Comparison of ENCODE assay signal across 13 cellular contexts in the genomic region with DNA sequence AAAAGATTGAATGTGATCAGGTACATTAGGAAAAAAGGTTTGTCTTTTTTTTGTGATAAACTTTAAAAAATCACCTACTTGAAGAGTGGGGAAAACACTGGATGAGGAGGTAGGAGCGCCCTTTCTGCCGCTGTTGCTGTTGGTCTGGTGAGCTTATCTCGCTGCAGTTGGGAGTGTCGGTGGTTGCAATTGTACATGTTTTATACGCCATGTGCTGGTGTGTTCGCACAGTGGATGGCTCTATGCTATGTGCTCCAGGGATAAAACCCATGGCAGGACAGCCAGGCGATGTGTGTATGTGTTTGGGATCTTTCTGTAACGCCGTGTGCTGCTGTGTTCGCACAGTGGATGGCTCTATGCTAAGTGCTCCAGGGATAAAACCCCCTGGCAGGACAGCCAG. TPM values are rescaled to one million over a fixed set of nuclear protein-coding genes. Genes with fewer than 3 reads are reported as not detected.
DNase-seq lines count a peak whose midpoint lies in the region; ATAC-seq and TF ChIP-seq lines count a peak whose summit lies in the region.
"Had no signal": no experiment of that assay in that cellular context is flagged by ENCODE, and none has a peak within 500 bp of the region (broad histone marks: within the 10 kb centered on the region; RNA-seq: fewer than 3 reads in every experiment).

No MANE protein-coding gene starts in this region.

- ATAC-seq in activated CD8-positive, alpha-beta memory T cell treated with anti-CD3 and anti-CD28 coated beads, Interleukin-2, amount 10 ng/mL, durations not matched to agents 7 days and 5 days: no peak
- ATAC-seq in GM21390 (IDR thresholded peaks at IDR 0.05; ENCODE audit: unreplicated experiment): no peak

- H3K27ac ChIP-seq in transverse colon (no peak overlapping the region), SK-N-SH (ENCODE audit: low read depth in 2 of 2, low read length in 1 of 2) (no peak overlapping the region)

- POLR2A ChIA-PET in SK-N-SH (lab: Yijun Ruan, JAX): no interaction called here

- peaks cover 7% of the 10 kb centered on the region for H3K4me1 Mint-ChIP-seq in neural crest cell
- H3K4me1 Mint-ChIP-seq in activated CD8-positive, alpha-beta memory T cell treated with anti-CD3 and anti-CD28 coated beads, Interleukin-2, amount 10 ng/mL, durations not matched to agents 7 days and 5 days: peaks cover 7% of the 10 kb centered on the region

- H2AFZ ChIP-seq in SK-N-SH (ENCODE audit: low read depth): no peak overlapping the region

- peak overlapping the region; percentile 47 for H3K4me3 Mint-ChIP-seq in neural crest cell
- H3K4me3 Mint-ChIP-seq in activated CD8-positive, alpha-beta memory T cell treated with anti-CD3 and anti-CD28 coated beads, Interleukin-2, amount 10 ng/mL, durations not matched to agents 7 days and 5 days: no peak overlapping the region
- H3K4me3 Mint-ChIP-seq: activated CD4-positive, alpha-beta T cell treated with anti-CD3 and anti-CD28 coated beads, Interleukin-2, amount 10 ng/mL, durations not matched to agents 7 days and 5 days had no signal

- intact Hi-C loops in transverse colon (cut with DNase I; ENCODE audit: low total_unique reads): loop anchor here (5.0 kb wide), 1 partner anchor 82 kb away; no protein-coding TSS in a partner anchor

- in situ Hi-C loops in transverse colon (cut with MboI; ENCODE audit: low pct_ligation_motif_present in 1 of 4, low pct_unique_long_range_greater_than_20kb in 1 of 4, low sequenced_read_pairs in 3 of 4): no loop called here

- H3K36me3 Mint-ChIP-seq in neural crest cell (ENCODE audit: low read depth): no peaks in the 10 kb centered on the region
- H3K36me3 Mint-ChIP-seq in activated CD8-positive, alpha-beta memory T cell treated with anti-CD3 and anti-CD28 coated beads, Interleukin-2, amount 10 ng/mL, durations not matched to agents 7 days and 5 days: no peaks in the 10 kb centered on the region

- TF ChIP-seq POLR2A in transverse colon (IDR thresholded peaks at IDR 0.05): no peak

- TF ChIP-seq RAD21 in SK-N-SH (IDR thresholded peaks at IDR 0.05; ENCODE audit: low read length): no peak

- no peaks in the 10 kb centered on the region for H4K20me1 ChIP-seq in SK-N-SH (ENCODE audit: insufficient read depth)

- H3K27me3 Mint-ChIP-seq in neural crest cell (ENCODE audit: low read depth): peaks cover 78% of the 10 kb centered on the region
- peaks cover 66% of the 10 kb centered on the region for H3K27me3 Mint-ChIP-seq in activated CD8-positive, alpha-beta memory T cell treated with anti-CD3 and anti-CD28 coated beads, Interleukin-2, amount 10 ng/mL, durations not matched to agents 7 days and 5 days

- WGBS in transverse colon (ENCODE audit: low coverage in 1 of 2), 2 donors: 72% methylated on average over 5 to 10 of the region's 10 CpGs
- 3% methylated on average over 5 of the region's 10 CpGs for WGBS in SK-N-SH (ENCODE audit: low lambda C conversion rate)

- H3K4me3 ChIP-seq in adipocyte (ENCODE audit: low read length) (peak overlapping the region; percentile 87), fibroblast of villous mesenchyme (ENCODE audit: low read depth, low read length) (peak overlapping the region; percentile 71), transverse colon (peak overlapping the region in 1 of 4 donors; percentile 66), SK-N-SH (ENCODE audit: low read depth in 2 of 2, low read length in 1 of 2) (no peak overlapping the region)

- no peaks in the 10 kb centered on the region for H3K36me3 ChIP-seq in adipocyte (ENCODE audit: control insufficient read depth, insufficient read depth, low read length, severe bottlenecking)
- no peaks in the 10 kb centered on the region for H3K36me3 ChIP-seq in transverse colon
- no peaks in the 10 kb centered on the region for H3K36me3 ChIP-seq in SK-N-SH (replicated peaks in 1 of 2; ENCODE audit: control insufficient read depth in 1 of 2, insufficient read depth in 2 of 2, low read length in 1 of 2)

- no peak overlapping the region for H3K27ac Mint-ChIP-seq in neural crest cell (ENCODE audit: unreplicated experiment)
- H3K27ac Mint-ChIP-seq in activated CD8-positive, alpha-beta memory T cell treated with anti-CD3 and anti-CD28 coated beads, Interleukin-2, amount 10 ng/mL, durations not matched to agents 7 days and 5 days: no peak overlapping the region
- H3K27ac Mint-ChIP-seq: activated CD4-positive, alpha-beta T cell treated with anti-CD3 and anti-CD28 coated beads, Interleukin-2, amount 10 ng/mL, durations not matched to agents 7 days and 5 days; CD4-positive, alpha-beta T cell had no signal

- TF ChIP-seq EP300 in transverse colon (IDR thresholded peaks at IDR 0.05; ENCODE audit: low read depth) (no peak), SK-N-SH (IDR thresholded peaks at IDR 0.05; ENCODE audit: borderline replicate concordance in 1 of 2, low read depth in 1 of 2, low read length in 1 of 2) (no peak)

- no peaks in the 10 kb centered on the region for H3K9me3 Mint-ChIP-seq in neural crest cell
- no peaks in the 10 kb centered on the region for H3K9me3 Mint-ChIP-seq in activated CD8-positive, alpha-beta memory T cell treated with anti-CD3 and anti-CD28 coated beads, Interleukin-2, amount 10 ng/mL, durations not matched to agents 7 days and 5 days (ENCODE audit: low read depth)
- H3K9me3 Mint-ChIP-seq: activated CD4-positive, alpha-beta T cell treated with anti-CD3 and anti-CD28 coated beads, Interleukin-2, amount 10 ng/mL, durations not matched to agents 7 days and 5 days; CD4-positive, alpha-beta T cell had no signal

- H3K9me3 ChIP-seq in adipocyte (ENCODE audit: control insufficient read depth, low read length) (no peaks in the 10 kb centered on the region), transverse colon (no peaks in the 10 kb centered on the region), SK-N-SH (no peaks in the 10 kb centered on the region)

- H3K9ac ChIP-seq in adipocyte (ENCODE audit: low read length): peak overlapping the region; percentile 85
- H3K9ac ChIP-seq in SK-N-SH: no peak overlapping the region

- H3K4me1 ChIP-seq in adipocyte (ENCODE audit: control insufficient read depth, insufficient read depth, low read length) (peaks cover 7% of the 10 kb centered on the region), transverse colon (peaks cover 0 to 14% (median 6%) of the 10 kb centered on the region in 4 donors), SK-N-SH (ENCODE audit: control insufficient read depth in 1 of 2, insufficient read depth in 2 of 2, low read depth in 1 of 2, low read length in 1 of 2) (no peaks in the 10 kb centered on the region)

- H3K27me3 ChIP-seq in adipocyte (replicated peaks; ENCODE audit: control insufficient read depth, insufficient read depth, low read length) (no peaks in the 10 kb centered on the region), transverse colon (peaks cover 7% of the 10 kb centered on the region), SK-N-SH (ENCODE audit: insufficient read depth) (peaks cover 80% of the 10 kb centered on the region)

- H3K9me2 ChIP-seq in SK-N-SH: no peaks in the 10 kb centered on the region

- H3K4me2 ChIP-seq in SK-N-SH: no peak overlapping the region

- H3F3A ChIP-seq in SK-N-SH (replicated peaks; ENCODE audit: insufficient read depth): no peaks in the 10 kb centered on the region

- DNase-seq in adipocyte (ENCODE audit: low read depth) (no peak), fibroblast of villous mesenchyme (ENCODE audit: low read depth) (peak; percentile 21), neural crest cell (ENCODE audit: low read depth, low spot score) (no peak), transverse colon (peak; percentile 41), SK-N-SH (no peak)
- no peak for DNase-seq in activated CD8-positive, alpha-beta memory T cell treated with anti-CD3 and anti-CD28 coated beads, Interleukin-2, amount 10 ng/mL, durations not matched to agents 7 days and 5 days
- DNase-seq: activated CD4-positive, alpha-beta T cell treated with anti-CD3 and anti-CD28 coated beads, Interleukin-2, amount 10 ng/mL, durations not matched to agents 7 days and 5 days; CD4-positive, alpha-beta T cell; central memory CD4-positive, alpha-beta T cell; islet precursor cell; stimulated activated CD4-positive, alpha-beta T cell treated with anti-CD3 and anti-CD28 coated beads, Interleukin-1b, Interleukin-23, amount 100 ng/mL, for 48 hours had no signal

- H3K79me2 ChIP-seq in SK-N-SH (ENCODE audit: insufficient read depth): no peaks in the 10 kb centered on the region

- no peak for TF ChIP-seq CTCF in fibroblast of villous mesenchyme (IDR thresholded peaks at IDR 0.05; ENCODE audit: insufficient read depth, low read depth, low read length)
- TF ChIP-seq CTCF in neural crest cell (conservative IDR thresholded peaks at IDR 0.05): no peak
- no peak for TF ChIP-seq CTCF in transverse colon (IDR thresholded peaks at IDR 0.05)
- no peak for TF ChIP-seq CTCF in SK-N-SH (IDR thresholded peaks at IDR 0.05)

- CTCF ChIA-PET in SK-N-SH (lab: Yijun Ruan, JAX): no interaction called here
- CTCF ChIA-PET in activated CD8-positive, alpha-beta memory T cell treated with anti-CD3 and anti-CD28 coated beads, Interleukin-2, amount 10 ng/mL, durations not matched to agents 7 days and 5 days (lab: Charles Lee): no interaction called here

TF ChIP-seq in SK-N-SH, 30 proteins besides CTCF, POLR2A, EP300 and RAD21 (continues in another document):
- no peak for TF ChIP-seq TCF12 (IDR thresholded peaks at IDR 0.05)
- TF ChIP-seq, protein P1, sequence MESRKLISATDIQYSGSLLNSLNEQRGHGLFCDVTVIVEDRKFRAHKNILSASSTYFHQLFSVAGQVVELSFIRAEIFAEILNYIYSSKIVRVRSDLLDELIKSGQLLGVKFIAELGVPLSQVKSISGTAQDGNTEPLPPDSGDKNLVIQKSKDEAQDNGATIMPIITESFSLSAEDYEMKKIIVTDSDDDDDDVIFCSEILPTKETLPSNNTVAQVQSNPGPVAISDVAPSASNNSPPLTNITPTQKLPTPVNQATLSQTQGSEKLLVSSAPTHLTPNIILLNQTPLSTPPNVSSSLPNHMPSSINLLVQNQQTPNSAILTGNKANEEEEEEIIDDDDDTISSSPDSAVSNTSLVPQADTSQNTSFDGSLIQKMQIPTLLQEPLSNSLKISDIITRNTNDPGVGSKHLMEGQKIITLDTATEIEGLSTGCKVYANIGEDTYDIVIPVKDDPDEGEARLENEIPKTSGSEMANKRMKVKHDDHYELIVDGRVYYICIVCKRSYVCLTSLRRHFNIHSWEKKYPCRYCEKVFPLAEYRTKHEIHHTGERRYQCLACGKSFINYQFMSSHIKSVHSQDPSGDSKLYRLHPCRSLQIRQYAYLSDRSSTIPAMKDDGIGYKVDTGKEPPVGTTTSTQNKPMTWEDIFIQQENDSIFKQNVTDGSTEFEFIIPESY (IDR thresholded peaks at IDR 0.05; ENCODE audit: borderline replicate concordance, low read depth): no peak
- TF ChIP-seq NRF1 (IDR thresholded peaks at IDR 0.05; ENCODE audit: low read depth, low read length): no peak
- TF ChIP-seq EZH2phosphoT487 (IDR thresholded peaks at IDR 0.05; ENCODE audit: borderline replicate concordance, low read depth): no peak

RNA-seq across cellular contexts. Expression of a gene that starts 1.7 kb away (rescaled TPM):
- total RNA-seq in fibroblast of villous mesenchyme (1.3 and 10.0 TPM in 2 replicates), neural crest cell (0.12 TPM in 1 of 2 replicates, not detected in the other), transverse colon (10 to 100 TPM in 1 of 4 donors, 1 to 10 TPM in 3; 4.5 to 12.0 (median 6.9) TPM)
- polyA plus RNA-seq in SK-N-SH (2012; rRNA removed): not detected in 2 replicates
- not detected in 2 replicates for polyA plus RNA-seq in SK-N-SH (2012; cell fraction: cytosol; rRNA removed)
- polyA plus RNA-seq in SK-N-SH (2012; cell fraction: nucleus; rRNA removed): not detected in 2 replicates
- total RNA-seq in activated CD8-positive, alpha-beta memory T cell treated with anti-CD3 and anti-CD28 coated beads, Interleukin-2, amount 10 ng/mL, durations not matched to agents 7 days and 5 days: not detected
- total RNA-seq: activated CD4-positive, alpha-beta T cell treated with anti-CD3 and anti-CD28 coated beads, Interleukin-2, amount 10 ng/mL, durations not matched to agents 7 days and 5 days; CD4-positive, alpha-beta T cell; T-helper 2 cell treated with Interferon-gamma antibody and Interleukin-4, amounts not matched to agents 100 ng/mL and 5 ng/mL, for 36 hours had no signal

Comparison
In these comparisons a context has a peak if more than half of its experiments do, and no peak if none do; other contexts are left out.
1. DNase-seq: peak in fibroblast of villous mesenchyme (single experiment) and transverse colon (single experiment); none in adipocyte (single experiment), neural crest cell (single experiment), SK-N-SH (single experiment) and activated CD8-positive, alpha-beta memory T cell treated with anti-CD3 and anti-CD28 coated beads, Interleukin-2, amount 10 ng/mL, durations not matched to agents 7 days and 5 days (single experiment).
2. H3K4me3 ChIP-seq: peak in adipocyte (single experiment) and fibroblast of villous mesenchyme (single experiment); none in SK-N-SH (0 of 2).